17 cellular contexts compared by ENCODE assay signal in genomic region chr12:122996188-122996601, GRCh38.
"Had no signal": no experiment of that assay in that cellular context is flagged by ENCODE, and none has a peak within 500 bp of the region (broad histone marks: within the 10 kb centered on the region; RNA-seq: fewer than 3 reads in every experiment).

No MANE protein-coding gene starts in this region.

- H3K27ac ChIP-seq: esophagus squamous epithelium, right atrium auricular region, thoracic aorta, transverse colon had no signal

- H3K27me3 ChIP-seq: esophagus squamous epithelium, right atrium auricular region, stomach, transverse colon had no signal

- H3K4me1 ChIP-seq: transverse colon had no signal

- H3K9me3 ChIP-seq: esophagus squamous epithelium, right atrium auricular region, stomach, thoracic aorta, transverse colon had no signal

- H3K4me3 ChIP-seq: esophagus squamous epithelium, right atrium auricular region, stomach, thoracic aorta, transverse colon had no signal

- DNase-seq: cerebellar nuclear complex; dermis blood vessel endothelial cell; esophagus squamous epithelium; foreskin fibroblast; immature natural killer cell; left cardiac atrium; mesendoderm; naive B cell; stimulated activated CD4-positive, alpha-beta T cell treated with anti-CD3 and anti-CD28 coated beads, Interleukin-2, amount 100 ng/mL, for 24 hours; stimulated activated CD4-positive, alpha-beta T cell treated with anti-CD3 and anti-CD28 coated beads, Interleukin-4, amount 100 ng/mL, for 4 hours; stimulated activated naive CD4-positive, alpha-beta T cell; stomach; transverse colon had no signal

- FAIRE-seq: colon, keratinocyte had no signal
